ENCODE assay signal across 22 cellular contexts in genomic region chr7:75696263-75697037, GRCh38. TPM values are rescaled to one million over a fixed set of nuclear protein-coding genes. Genes with fewer than 3 reads are reported as not detected.
DNase-seq lines count a peak whose midpoint lies in the region; ATAC-seq and TF ChIP-seq lines count a peak whose summit lies in the region.
"Had no signal": no experiment of that assay in that cellular context is flagged by ENCODE, and none has a peak within 500 bp of the region (broad histone marks: within the 10 kb centered on the region; RNA-seq: fewer than 3 reads in every experiment).

No MANE protein-coding gene starts in this region.

- in situ Hi-C loops in ACHN (cut with HindIII; ENCODE audit: low pct_ligation_motif_present, low pct_unique_long_range_greater_than_20kb, low sequenced_read_pairs) = no loop called here

- no peaks in the 10 kb centered on the region for H3K27me3 Mint-ChIP-seq in Calu3 (ENCODE audit: unreplicated experiment)
- H3K27me3 Mint-ChIP-seq: B cell had no signal

- no peaks in the 10 kb centered on the region for H3K9me3 Mint-ChIP-seq in stimulated activated effector memory CD8-positive, alpha-beta T cell treated with anti-CD3 and anti-CD28 coated beads, Interleukin-12 subunit alpha, Interleukin-12 subunit beta, amount 100 ng/mL, for 72 hours
- no peaks in the 10 kb centered on the region for H3K9me3 Mint-ChIP-seq in Calu3 (ENCODE audit: low read depth, unreplicated experiment)
- H3K9me3 Mint-ChIP-seq: H9 had no signal

- H3K4me1 Mint-ChIP-seq in stimulated activated effector memory CD8-positive, alpha-beta T cell treated with anti-CD3 and anti-CD28 coated beads, Interleukin-12 subunit alpha, Interleukin-12 subunit beta, amount 100 ng/mL, for 72 hours = no peaks in the 10 kb centered on the region
- H3K4me1 Mint-ChIP-seq in Calu3 (ENCODE audit: low read depth, unreplicated experiment) = no peaks in the 10 kb centered on the region
- H3K4me1 Mint-ChIP-seq: CD4-positive, CD25-positive, alpha-beta regulatory T cell had no signal

- no peaks in the 10 kb centered on the region for H3K36me3 Mint-ChIP-seq in stimulated activated effector memory CD8-positive, alpha-beta T cell treated with anti-CD3 and anti-CD28 coated beads, Interleukin-12 subunit alpha, Interleukin-12 subunit beta, amount 100 ng/mL, for 72 hours
- no peaks in the 10 kb centered on the region for H3K36me3 Mint-ChIP-seq in Calu3 (ENCODE audit: insufficient read depth, unreplicated experiment)
- H3K36me3 Mint-ChIP-seq: CD4-positive, CD25-positive, alpha-beta regulatory T cell had no signal

- H3K27ac ChIP-seq in HEK293 (ENCODE audit: extremely low read depth, low read depth, low read length) (no peak overlapping the region), left lung (no peak overlapping the region), tibial nerve (no peak overlapping the region)
- H3K27ac ChIP-seq: RWPE1 had no signal

- BruUV-seq in Calu3 (replicated peaks; lab: Mats Ljungman, UMichigan) = no TSS peak

- no peak overlapping the region for H3K4me3 Mint-ChIP-seq in stimulated activated effector memory CD8-positive, alpha-beta T cell treated with anti-CD3 and anti-CD28 coated beads, Interleukin-12 subunit alpha, Interleukin-12 subunit beta, amount 100 ng/mL, for 72 hours
- no peak overlapping the region for H3K4me3 Mint-ChIP-seq in Calu3 (ENCODE audit: low read depth, unreplicated experiment)
- H3K4me3 Mint-ChIP-seq: B cell; CD4-positive, CD25-positive, alpha-beta regulatory T cell; H9 had no signal

- CTCF ChIA-PET in HEK293 (lab: Yijun Ruan, JAX) = interaction anchor here (0.9 kb wide), 2 partner anchors 66 to 327 kb away, joined by 3 read pairs; no protein-coding TSS in a partner anchor
- CTCF ChIA-PET in Calu3 (lab: Charles Lee) = no interaction called here

- H3K9me3 ChIP-seq in HEK293 (ENCODE audit: control insufficient read depth, insufficient read depth, low read depth, low read length) (no peaks in the 10 kb centered on the region), left lung (no peaks in the 10 kb centered on the region), tibial nerve (no peaks in the 10 kb centered on the region)
- H3K9me3 ChIP-seq: SK-N-SH had no signal

- 89 to 91% methylated on average over 4 of the region's 4 CpGs for WGBS in tibial nerve, 2 donors

- DNase-seq in NCI-H2196 (lab: John Stamatoyannopoulos, UW; ENCODE audit: unreplicated experiment) (peak; percentile 37), NCI-H2196 treated with DMSO at 0.1 percent for 48 hours (lab: John Stamatoyannopoulos, UW; ENCODE audit: unreplicated experiment) (no peak), left lung (peak in 1 of 2 donors; percentile 59), ACHN (no peak), tibial nerve (ENCODE audit: low spot score in 2 of 2) (no peak), Calu3 (no peak)
- no peak for DNase-seq in stimulated activated effector memory CD8-positive, alpha-beta T cell treated with anti-CD3 and anti-CD28 coated beads, Interleukin-12 subunit alpha, Interleukin-12 subunit beta, amount 100 ng/mL, for 72 hours (ENCODE audit: low spot score in 2 of 2)
- DNase-seq: CD4-positive, CD25-positive, alpha-beta regulatory T cell; DND-41; H9; NCI-H1105; NCI-H146; NCI-H2081; NCI-H2171; NCI-H446 treated with DMSO at 0.1 percent for 48 hours; NCI-H748 treated with DMSO at 0.1 percent for 48 hours; SHP77 treated with DMSO at 0.1 percent for 48 hours; SK-N-SH had no signal

- TF ChIP-seq POLR2A in tibial nerve (IDR thresholded peaks at IDR 0.05) = no peak

- ATAC-seq in left lung = peak; percentile 74
- no peak for ATAC-seq in stimulated activated effector memory CD8-positive, alpha-beta T cell treated with anti-CD3 and anti-CD28 coated beads, Interleukin-12 subunit alpha, Interleukin-12 subunit beta, amount 100 ng/mL, for 72 hours
- ATAC-seq: GM12878 had no signal

- H3K4me1 ChIP-seq in HEK293 (ENCODE audit: control insufficient read depth, insufficient read depth, low read length) (no peaks in the 10 kb centered on the region), left lung (no peaks in the 10 kb centered on the region), tibial nerve (peaks cover 0 to 3% (median 0%) of the 10 kb centered on the region in 4 donors)

- no peaks in the 10 kb centered on the region for H3K27me3 ChIP-seq in left lung
- H3K27me3 ChIP-seq in tibial nerve = no peaks in the 10 kb centered on the region

- TF ChIP-seq CTCF in HEK293 (tag by site-specific recombination; IDR thresholded peaks at IDR 0.05) (no peak), left lung (IDR thresholded peaks at IDR 0.05) (no peak), tibial nerve (IDR thresholded peaks at IDR 0.05) (no peak), Calu3 (IDR thresholded peaks at IDR 0.05; ENCODE audit: unreplicated experiment) (no peak)

- H3K27ac Mint-ChIP-seq in stimulated activated effector memory CD8-positive, alpha-beta T cell treated with anti-CD3 and anti-CD28 coated beads, Interleukin-12 subunit alpha, Interleukin-12 subunit beta, amount 100 ng/mL, for 72 hours = peak overlapping the region; percentile 56
- H3K27ac Mint-ChIP-seq in Calu3 (ENCODE audit: unreplicated experiment) = no peak overlapping the region
- H3K27ac Mint-ChIP-seq: B cell had no signal

- no peak overlapping the region for H3K4me3 ChIP-seq in HEK293 (ENCODE audit: low read depth, low read length)
- H3K4me3 ChIP-seq in left lung = no peak overlapping the region
- H3K4me3 ChIP-seq in tibial nerve = no peak overlapping the region
- H3K4me3 ChIP-seq: GM12878 had no signal

- TF ChIP-seq EP300 in tibial nerve (IDR thresholded peaks at IDR 0.05) = no peak

- H3K36me3 ChIP-seq in HEK293 (ENCODE audit: control insufficient read depth in 2 of 2, insufficient read depth in 1 of 2, low read length in 2 of 2) (no peaks in the 10 kb centered on the region), left lung (no peaks in the 10 kb centered on the region), tibial nerve (peaks cover 0 to 17% (median 0%) of the 10 kb centered on the region in 3 donors)

- POLR2A ChIA-PET in HEK293 (lab: Yijun Ruan, JAX) = interaction anchor here (0.6 kb wide), 1 partner anchor 20 kb away, joined by 3 read pairs; no protein-coding TSS in a partner anchor

- intact Hi-C loops in left lung (cut with DNase I) = no loop called here
- intact Hi-C loops in Calu3 (cut with micrococcal nuclease; ENCODE audit: unreplicated experiment) = no loop called here

TF ChIP-seq in HEK293, 187 proteins besides CTCF, POLR2A, EP300 and RAD21:
- TF ChIP-seq ZNF112 (tag by site-specific recombination; IDR thresholded peaks at IDR 0.05) (no peak), ZNF266 (tag by site-specific recombination; IDR thresholded peaks at IDR 0.05; ENCODE audit: low read depth) (peak; percentile 46; the same call in 1 of the 2 replicates)
TF ChIP-seq in HEK293: peak in this region for 1.

RNA-seq across cellular contexts. Expression of gene HIP1, which starts 42.3 kb away (rescaled TPM):
- total RNA-seq in left lung (10 to 100 TPM; 83.8 to 84.2 TPM), tibial nerve (10 to 100 TPM; 43.2 to 59.7 (median 49.8) TPM), Calu3 (2022) (8.3 and 10.7 TPM in 2 replicates)
